ENCODE assay signal across 8 cellular contexts in genomic region chr1:45584351-45585109, GRCh38. TPM values are rescaled to one million over a fixed set of nuclear protein-coding genes. Genes with fewer than 3 reads are reported as not detected.
A peak's percentile ranks its signal among the peaks of the same experiment; 100 is the strongest.
DNase-seq lines count a peak whose midpoint lies in the region; ATAC-seq and TF ChIP-seq lines count a peak whose summit lies in the region.

No MANE protein-coding gene starts in this region.

- no peaks in the 10 kb centered on the region for H3K27me3 Mint-ChIP-seq in CD4-positive, alpha-beta memory T cell

- DNase-seq in CD4-positive, alpha-beta memory T cell = peak; percentile 87 to 94 (median 89)
- peak; percentile 83 for DNase-seq in Jurkat, Clone E6-1 (ENCODE audit: low read depth, low spot score)
- peak; percentile 95 for DNase-seq in OCI-M1 (lab: John Stamatoyannopoulos, UW)
- DNase-seq in activated T-cell treated with anti-CD3 and anti-CD28 coated beads for 48 hours (ENCODE audit: low read depth) = peak; percentile 85
- peak; percentile 93 for DNase-seq in erythroblast (lab: John Stamatoyannopoulos, UW)
- peak; percentile 82 for DNase-seq in stimulated activated CD8-positive, alpha-beta memory T cell treated with anti-CD3 and anti-CD28 coated beads, Interleukin-4, amount 100 ng/mL, for 24 hours (ENCODE audit: low read depth)

- intact Hi-C loops in CD4-positive, alpha-beta memory T cell (cut with micrococcal nuclease) = loop anchor here (1.0 to 10.0 kb wide), 6 partner anchors 84 to 847 kb away; partner anchors contain the start of genes BTBD19, CCDC163, DYNLT4 and KIF2C

- CTCF ChIA-PET in CD4-positive, alpha-beta memory T cell (lab: Charles Lee; ENCODE audit: partially characterized antibody) = interaction anchor here (1.1 to 1.2 kb wide), 2 partner anchors 40 to 101 kb away, joined by 3 to 4 read pairs; partner anchors contain the start of gene GPBP1L1

- H3K4me3 ChIP-seq in CD4-positive, alpha-beta memory T cell (ENCODE audit: low read length in 2 of 2) = peak overlapping the region; percentile 99
- H3K4me3 ChIP-seq in Jurkat, Clone E6-1 (ENCODE audit: low read length) = peak overlapping the region; percentile 98
- H3K4me3 ChIP-seq in mucosa of rectum (ENCODE audit: low read length in 2 of 2) = peak overlapping the region; percentile 97 to 99

- H3K36me3 Mint-ChIP-seq in CD4-positive, alpha-beta memory T cell = peaks cover 0 to 24% of the 10 kb centered on the region in 2 donors

- peaks cover 26% of the 10 kb centered on the region for H3K4me1 ChIP-seq in CD4-positive, alpha-beta memory T cell (ENCODE audit: insufficient read depth, low read length)
- peaks cover 20% of the 10 kb centered on the region in 2 donors for H3K4me1 ChIP-seq in mucosa of rectum (ENCODE audit: control insufficient read depth in 2 of 2, insufficient read depth in 2 of 2, low read length in 2 of 2)

- H3K27ac Mint-ChIP-seq in CD4-positive, alpha-beta memory T cell = peak overlapping the region; percentile 94 to 100 (median 99)

- peaks cover 25 to 44% (median 35%) of the 10 kb centered on the region in 4 donors for H3K4me1 Mint-ChIP-seq in CD4-positive, alpha-beta memory T cell

- no peaks in the 10 kb centered on the region for H3K36me3 ChIP-seq in CD4-positive, alpha-beta memory T cell (ENCODE audit: insufficient read depth, low read length)
- no peaks in the 10 kb centered on the region for H3K36me3 ChIP-seq in mucosa of rectum (ENCODE audit: control insufficient read depth in 2 of 2, insufficient read depth in 2 of 2, low read length in 2 of 2)

- ATAC-seq in GM21447 (IDR thresholded peaks at IDR 0.05; ENCODE audit: unreplicated experiment) = peak; percentile 35

- H3K9ac ChIP-seq in mucosa of rectum (ENCODE audit: low read depth in 1 of 2, low read length in 2 of 2) = peak overlapping the region; percentile 86 to 94

- no peak for TF ChIP-seq POLR2A in erythroblast (IDR thresholded peaks at IDR 0.05; ENCODE audit: low read length)

- H3K9me3 ChIP-seq in CD4-positive, alpha-beta memory T cell (ENCODE audit: control insufficient read depth in 1 of 2, low read length in 2 of 2) = no peaks in the 10 kb centered on the region
- H3K9me3 ChIP-seq in mucosa of rectum (ENCODE audit: control insufficient read depth in 2 of 2, low read length in 2 of 2) = no peaks in the 10 kb centered on the region

- H3K4me3 Mint-ChIP-seq in CD4-positive, alpha-beta memory T cell = peak overlapping the region; percentile 93 to 100 (median 100)

- POLR2A ChIA-PET in CD4-positive, alpha-beta memory T cell (lab: Charles Lee; ENCODE audit: partially characterized antibody) = interaction anchor here (0.8 to 4.6 kb wide), 22 partner anchors 8 to 854 kb away, joined by 3 to 72 read pairs (median 4); partner anchors contain the start of genes AKR1A1, CCDC163, DYNLT4 and GPBP1L1

- H3K27me3 ChIP-seq in CD4-positive, alpha-beta memory T cell (ENCODE audit: insufficient read depth, low read length) = no peaks in the 10 kb centered on the region
- no peaks in the 10 kb centered on the region for H3K27me3 ChIP-seq in mucosa of rectum (ENCODE audit: control insufficient read depth in 2 of 2, insufficient read depth in 2 of 2, low read length in 2 of 2)

- peaks cover 0 to 10% (median 0%) of the 10 kb centered on the region in 8 donors for H3K9me3 Mint-ChIP-seq in CD4-positive, alpha-beta memory T cell

- peak overlapping the region; percentile 88 for H3K27ac ChIP-seq in CD4-positive, alpha-beta memory T cell (ENCODE audit: low read depth, low read length)
- H3K27ac ChIP-seq in mucosa of rectum (ENCODE audit: low read depth in 2 of 2, low read length in 2 of 2) = peak overlapping the region; percentile 94 to 98

RNA-seq across cellular contexts. Expression of gene NASP, which starts 0.7 kb away (rescaled TPM):
- 10 to 100 TPM; 93.7 to 93.9 TPM for total RNA-seq in CD4-positive, alpha-beta memory T cell
- 10 to 100 TPM; 57.1 to 87.1 TPM for polyA plus RNA-seq in CD4-positive, alpha-beta memory T cell
- polyA plus RNA-seq in Jurkat, Clone E6-1 (2012; ENCODE audit: insufficient read depth, insufficient read length) = 381 TPM

RNA-seq across cellular contexts. Expression of gene AKR1A1, which starts 33.9 kb away (rescaled TPM):
- total RNA-seq in CD4-positive, alpha-beta memory T cell = 10 to 100 TPM; 84.3 to 89.8 TPM
- polyA plus RNA-seq in CD4-positive, alpha-beta memory T cell = 100 to 1,000 TPM in 1 of 2 donors, 10 to 100 TPM in 1; 94.6 to 124 TPM
- polyA plus RNA-seq in Jurkat, Clone E6-1 (2012; ENCODE audit: insufficient read depth, insufficient read length) = 214 TPM

RNA-seq across cellular contexts. Expression of gene CCDC17, which starts 39.3 kb away (rescaled TPM):
- 1 to 10 TPM; 7.6 to 8.3 TPM for total RNA-seq in CD4-positive, alpha-beta memory T cell
- polyA plus RNA-seq in CD4-positive, alpha-beta memory T cell = under 1 TPM in 1 of 2 donors, not detected in 1; 0.25 TPM
- polyA plus RNA-seq in Jurkat, Clone E6-1 (2012; ENCODE audit: insufficient read depth, insufficient read length) = 1.5 TPM

Comparison
In these comparisons a context has a peak if more than half of its experiments do, and no peak if none do; other contexts are left out.
1. Peak in every context shown above with its lines: DNase-seq, ATAC-seq, H3K4me3 ChIP-seq and H3K27ac ChIP-seq.